ENCODE assay signal across 31 cellular contexts in the genomic region with DNA sequence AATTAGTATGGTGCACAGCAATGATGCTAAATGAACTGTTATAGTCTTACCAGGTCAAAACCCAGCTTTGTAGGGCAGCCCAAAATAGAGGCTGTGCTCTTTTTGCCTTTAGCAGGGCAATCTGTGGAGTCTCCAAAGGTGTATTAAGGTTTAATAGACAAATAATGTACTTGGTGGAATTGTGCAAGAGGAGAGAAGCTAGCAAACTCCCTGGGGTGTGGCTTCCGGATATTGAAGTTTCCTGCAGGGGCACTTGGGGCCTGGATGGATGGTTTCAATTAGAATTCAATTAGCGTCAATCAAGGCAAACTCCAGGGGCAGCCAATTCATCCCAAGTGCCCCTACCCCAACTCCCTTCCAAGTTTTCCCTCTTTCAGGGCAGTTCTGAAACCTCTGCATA.
A peak's percentile ranks its signal among the peaks of the same experiment; 100 is the strongest.
DNase-seq lines count a peak whose midpoint lies in the region; ATAC-seq and TF ChIP-seq lines count a peak whose summit lies in the region.
"Had no signal": no experiment of that assay in that cellular context is flagged by ENCODE, and none has a peak within 500 bp of the region (broad histone marks: within the 10 kb centered on the region; RNA-seq: fewer than 3 reads in every experiment).

No MANE protein-coding gene starts in this region.

- DNase-seq in A673 (ENCODE audit: low spot score) = peak; percentile 61
- no peak for DNase-seq in CD4-positive, alpha-beta T cell
- no peak for DNase-seq in activated naive CD8-positive, alpha-beta T cell treated with anti-CD3 and anti-CD28 coated beads for 36 hours
- DNase-seq: 8988T; ACHN; AML-193; BE2C; C1 segment of cervical spinal cord; Caco-2; Calu3; CD4-positive, alpha-beta memory T cell; CD4-positive, CD25-positive, alpha-beta regulatory T cell; CD8-positive, alpha-beta memory T cell; CD8-positive, alpha-beta T cell; COR-L47; DMS 273 treated with DMSO at 0.1 percent for 48 hours; DMS153; DMS53; DMS79; DMS79 treated with DMSO at 0.1 percent for 48 hours; DND-41; EL; GDM1 had no signal

- intact Hi-C loops in A673 (cut with micrococcal nuclease; ENCODE audit: unreplicated experiment) = no loop called here
- intact Hi-C loops in CD4-positive, alpha-beta T cell (cut with DNase I, micrococcal nuclease) = loop anchor here in 1 of 2 experiments (10.0 kb wide), 1 partner anchor 221 kb away; no protein-coding TSS in a partner anchor

- CTCF ChIA-PET in A673 (lab: Charles Lee) = no interaction called here
- CTCF ChIA-PET in CD4-positive, alpha-beta T cell (lab: Charles Lee) = no interaction called here

- no peak overlapping the region for H3K27ac Mint-ChIP-seq in CD4-positive, alpha-beta T cell
- no peak overlapping the region for H3K27ac Mint-ChIP-seq in activated naive CD8-positive, alpha-beta T cell treated with anti-CD3 and anti-CD28 coated beads for 36 hours
- H3K27ac Mint-ChIP-seq: B cell; CD14-positive monocyte; CD4-positive, alpha-beta memory T cell; CD8-positive, alpha-beta T cell had no signal

- no peaks in the 10 kb centered on the region for H3K9me3 ChIP-seq in A673 (ENCODE audit: low read depth, low read length, poor library complexity, severe bottlenecking)
- H3K9me3 ChIP-seq in BLaER1 = peaks cover 9% of the 10 kb centered on the region; the same call in 1 of the 2 replicates
- peaks cover 0 to 7% (median 0%) of the 10 kb centered on the region in 11 experiments; a peak in 3 of 22 replicates for H3K9me3 ChIP-seq in BLaER1 treated with 17β-estradiol and CSF1 and Interleukin-3, amounts not matched to agents 10 nM and 100 nM (replicated peaks in 1 of 11)
- no peaks in the 10 kb centered on the region for H3K9me3 ChIP-seq in CD4-positive, alpha-beta T cell (ENCODE audit: control insufficient read depth, low read length)
- H3K9me3 ChIP-seq: A549, BE2C, Caco-2 had no signal

- no peak for TF ChIP-seq CTCF in A673 (conservative IDR thresholded peaks at IDR 0.05; ENCODE audit: low read depth, low read length)
- no peak for TF ChIP-seq CTCF in CD4-positive, alpha-beta T cell (IDR thresholded peaks at IDR 0.05)

- H3K36me3 Mint-ChIP-seq in CD4-positive, alpha-beta T cell (ENCODE audit: low read depth) = no peaks in the 10 kb centered on the region
- no peaks in the 10 kb centered on the region for H3K36me3 Mint-ChIP-seq in activated naive CD8-positive, alpha-beta T cell treated with anti-CD3 and anti-CD28 coated beads for 36 hours
- H3K36me3 Mint-ChIP-seq: CD14-positive monocyte; CD4-positive, alpha-beta memory T cell; CD4-positive, CD25-positive, alpha-beta regulatory T cell; CD8-positive, alpha-beta memory T cell; CD8-positive, alpha-beta T cell had no signal

- H4K20me1 ChIP-seq in BLaER1 = no peaks in the 10 kb centered on the region
- no peaks in the 10 kb centered on the region for H4K20me1 ChIP-seq in BLaER1 treated with 17β-estradiol and CSF1 and Interleukin-3, amounts not matched to agents 10 nM and 100 nM

- H3K27me3 ChIP-seq in A673 (replicated peaks; ENCODE audit: insufficient read depth, low read depth, low read length, poor library complexity) (no peaks in the 10 kb centered on the region), BLaER1 (no peaks in the 10 kb centered on the region)
- H3K27me3 ChIP-seq in BLaER1 treated with 17β-estradiol and CSF1 and Interleukin-3, amounts not matched to agents 10 nM and 100 nM = no peaks in the 10 kb centered on the region
- no peaks in the 10 kb centered on the region for H3K27me3 ChIP-seq in CD4-positive, alpha-beta T cell (ENCODE audit: control insufficient read depth, insufficient read depth, low read length)
- H3K27me3 ChIP-seq: BE2C had no signal

- no peak for ATAC-seq in HG03159 (IDR thresholded peaks at IDR 0.05; ENCODE audit: unreplicated experiment)
- no peak for ATAC-seq in CD4-positive, alpha-beta T cell (ENCODE audit: poor library complexity)
- ATAC-seq: A549; CD8-positive, alpha-beta T cell had no signal

- POLR2A ChIA-PET in A673 (lab: Charles Lee; ENCODE audit: low non-redundant PET) = no interaction called here
- POLR2A ChIA-PET in CD4-positive, alpha-beta T cell (lab: Charles Lee) = no interaction called here

- peak overlapping the region; percentile 57 for H3K4me2 ChIP-seq in BLaER1
- peak overlapping the region; percentile 47 to 77 (median 66) for H3K4me2 ChIP-seq in BLaER1 treated with 17β-estradiol and CSF1 and Interleukin-3, amounts not matched to agents 10 nM and 100 nM
- H3K4me2 ChIP-seq: A549 had no signal

- no peak overlapping the region for H3K9ac ChIP-seq in BLaER1
- H3K9ac ChIP-seq in BLaER1 treated with 17β-estradiol and CSF1 and Interleukin-3, amounts not matched to agents 10 nM and 100 nM = no peak overlapping the region

- H3K4me3 ChIP-seq in A673 (ENCODE audit: low read depth, low read length, poor library complexity, severe bottlenecking) (no peak overlapping the region), BLaER1 (no peak overlapping the region)
- H3K4me3 ChIP-seq in BLaER1 treated with 17β-estradiol and CSF1 and Interleukin-3, amounts not matched to agents 10 nM and 100 nM = no peak overlapping the region; a peak in 1 of 20 replicates
- H3K4me3 ChIP-seq: A549 had no signal

- peaks cover 4% of the 10 kb centered on the region for H3K4me1 ChIP-seq in A673 (ENCODE audit: insufficient read depth, low read length, poor library complexity, severe bottlenecking)
- peaks cover 13% of the 10 kb centered on the region for H3K4me1 ChIP-seq in BLaER1
- peaks cover 9 to 36% (median 23%) of the 10 kb centered on the region in 10 experiments for H3K4me1 ChIP-seq in BLaER1 treated with 17β-estradiol and CSF1 and Interleukin-3, amounts not matched to agents 10 nM and 100 nM
- H3K4me1 ChIP-seq: A549, BE2C, Caco-2 had no signal

- H3K36me3 ChIP-seq in A673 (ENCODE audit: insufficient read depth, low read length, poor library complexity, severe bottlenecking) (no peaks in the 10 kb centered on the region), BLaER1 (no peaks in the 10 kb centered on the region)
- no peaks in the 10 kb centered on the region for H3K36me3 ChIP-seq in BLaER1 treated with 17β-estradiol and CSF1 and Interleukin-3, amounts not matched to agents 10 nM and 100 nM
- H3K36me3 ChIP-seq: BE2C had no signal

- BruUV-seq in A673 (replicated peaks; lab: Mats Ljungman, UMichigan) = no TSS peak

- no peak overlapping the region for H3K27ac ChIP-seq in A673 (ENCODE audit: low read depth, low read length, poor library complexity, severe bottlenecking)
- H3K27ac ChIP-seq in BLaER1 = no peak overlapping the region
- H3K27ac ChIP-seq in BLaER1 treated with 17β-estradiol and CSF1 and Interleukin-3, amounts not matched to agents 10 nM and 100 nM = peak overlapping the region in 2 of 11 experiments; percentile 19 to 27; a peak in 2 of 22 replicates
- H3K27ac ChIP-seq in CD4-positive, alpha-beta T cell (ENCODE audit: low read depth, low read length) = no peak overlapping the region
- H3K27ac ChIP-seq: 22Rv1, A549, C4-2B had no signal

- no peaks in the 10 kb centered on the region for H3K27me3 Mint-ChIP-seq in CD4-positive, alpha-beta T cell
- no peaks in the 10 kb centered on the region for H3K27me3 Mint-ChIP-seq in activated naive CD8-positive, alpha-beta T cell treated with anti-CD3 and anti-CD28 coated beads for 36 hours
- H3K27me3 Mint-ChIP-seq: CD4-positive, CD25-positive, alpha-beta regulatory T cell had no signal

- H3K4me3 Mint-ChIP-seq in CD4-positive, alpha-beta T cell = no peak overlapping the region
- no peak overlapping the region for H3K4me3 Mint-ChIP-seq in activated naive CD8-positive, alpha-beta T cell treated with anti-CD3 and anti-CD28 coated beads for 36 hours
- H3K4me3 Mint-ChIP-seq: B cell; CD14-positive monocyte; CD4-positive, alpha-beta memory T cell; CD4-positive, CD25-positive, alpha-beta regulatory T cell; CD8-positive, alpha-beta memory T cell; CD8-positive, alpha-beta T cell had no signal

- no peaks in the 10 kb centered on the region for H3K4me1 Mint-ChIP-seq in CD4-positive, alpha-beta T cell (ENCODE audit: low read depth)
- no peaks in the 10 kb centered on the region for H3K4me1 Mint-ChIP-seq in activated naive CD8-positive, alpha-beta T cell treated with anti-CD3 and anti-CD28 coated beads for 36 hours
- H3K4me1 Mint-ChIP-seq: B cell; CD14-positive monocyte; CD4-positive, CD25-positive, alpha-beta regulatory T cell; CD8-positive, alpha-beta memory T cell had no signal

- no peaks in the 10 kb centered on the region for H3K9me3 Mint-ChIP-seq in CD4-positive, alpha-beta T cell
- H3K9me3 Mint-ChIP-seq in activated naive CD8-positive, alpha-beta T cell treated with anti-CD3 and anti-CD28 coated beads for 36 hours = no peaks in the 10 kb centered on the region
- H3K9me3 Mint-ChIP-seq: CD4-positive, CD25-positive, alpha-beta regulatory T cell; CD8-positive, alpha-beta memory T cell; CD8-positive, alpha-beta T cell had no signal
